In the genomic region with DNA sequence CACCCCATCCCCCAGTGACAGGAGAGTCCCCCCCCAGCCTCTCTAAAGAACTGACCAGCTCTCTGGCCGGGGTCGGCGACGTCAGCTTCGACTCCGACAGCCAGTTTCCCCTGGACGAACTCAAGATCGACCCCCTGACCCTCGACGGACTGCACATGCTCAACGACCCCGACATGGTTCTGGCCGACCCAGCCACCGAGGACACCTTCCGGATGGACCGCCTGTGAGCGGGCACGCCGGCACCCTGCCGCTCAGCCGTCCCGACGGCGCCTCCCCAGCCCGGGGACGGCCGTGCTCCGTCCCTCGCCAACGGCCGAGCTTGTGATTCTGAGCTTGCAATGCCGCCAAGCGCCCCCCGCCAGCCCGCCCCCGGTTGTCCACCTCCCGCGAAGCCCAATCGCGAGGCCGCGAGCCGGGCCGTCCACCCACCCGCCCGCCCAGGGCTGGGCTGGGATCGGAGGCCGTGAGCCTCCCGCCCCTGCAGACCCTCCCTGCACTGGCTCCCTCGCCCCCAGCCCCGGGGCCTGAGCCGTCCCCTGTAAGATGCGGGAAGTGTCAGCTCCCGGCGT, we compare ENCODE assay signal across 28 cellular contexts. TPM values are rescaled to one million over a fixed set of nuclear protein-coding genes. Genes with fewer than 3 reads are reported as not detected.
"Had no signal": no experiment of that assay in that cellular context is flagged by ENCODE, and none has a peak within 500 bp of the region (broad histone marks: within the 10 kb centered on the region; RNA-seq: fewer than 3 reads in every experiment).

No MANE protein-coding gene starts in this region.

- H3K9me3 Mint-ChIP-seq: brain; endodermal cell; stimulated activated memory B cell treated with anti-CD40 and anti-IgM and Interleukin-4, amounts not matched to agents 10 μg/mL and 1 μg/mL and 100 μg/mL, for 72 hours; stimulated activated naive CD8-positive, alpha-beta T cell treated with anti-CD3 and anti-CD28 coated beads, Interleukin-15, amount 100 ng/mL, for 72 hours; T-cell; T-helper 2 cell treated with Interferon-gamma antibody and Interleukin-4, amounts not matched to agents 5 μg/mL and 100 μg/mL, for 36 hours; type B pancreatic cell had no signal

- H3K4me1 ChIP-seq: foreskin keratinocyte, uterus had no signal

- H3K36me3 ChIP-seq: cardiac muscle cell, heart left ventricle, sigmoid colon, uterus had no signal

- H3K27me3 ChIP-seq: uterus had no signal

- FAIRE-seq: small intestine, TTC549 had no signal

- H3K9me3 ChIP-seq: heart left ventricle, sigmoid colon, uterus had no signal

- H3K27ac Mint-ChIP-seq: activated naive CD8-positive, alpha-beta T cell; brain; endodermal cell; stimulated activated memory B cell treated with anti-CD40 and anti-IgM and Interleukin-4, amounts not matched to agents 10 μg/mL and 1 μg/mL and 100 μg/mL, for 72 hours; T-cell; T-helper 2 cell treated with Interferon-gamma antibody and Interleukin-4, amounts not matched to agents 5 μg/mL and 100 μg/mL, for 36 hours; type B pancreatic cell had no signal

- H3K4me3 Mint-ChIP-seq: activated naive CD8-positive, alpha-beta T cell; brain; endodermal cell; stimulated activated memory B cell treated with anti-CD40 and anti-IgM and Interleukin-4, amounts not matched to agents 10 μg/mL and 1 μg/mL and 100 μg/mL, for 72 hours; T-cell; T-helper 2 cell treated with Interferon-gamma antibody and Interleukin-4, amounts not matched to agents 5 μg/mL and 100 μg/mL, for 36 hours had no signal

- H3K4me3 ChIP-seq: cardiac muscle cell, uterus had no signal

- H3K36me3 Mint-ChIP-seq: activated naive CD8-positive, alpha-beta T cell; brain; T-cell; type B pancreatic cell had no signal

- H3K27me3 Mint-ChIP-seq: activated naive CD8-positive, alpha-beta T cell; brain; stimulated activated memory B cell treated with anti-CD40 and anti-IgM and Interleukin-4, amounts not matched to agents 10 μg/mL and 1 μg/mL and 100 μg/mL, for 72 hours; stimulated activated naive CD8-positive, alpha-beta T cell treated with anti-CD3 and anti-CD28 coated beads, Interleukin-15, amount 100 ng/mL, for 72 hours; T-cell had no signal

- H3K27ac ChIP-seq: cardiac muscle cell, foreskin keratinocyte, heart left ventricle, sigmoid colon, uterus, VCaP had no signal

- ATAC-seq: esophagus mucosa; foreskin keratinocyte; stimulated activated memory B cell treated with anti-CD40 and anti-IgM and Interleukin-4, amounts not matched to agents 10 μg/mL and 1 μg/mL and 100 μg/mL, for 72 hours; T-cell had no signal

- H3K4me1 Mint-ChIP-seq: brain, endodermal cell, T-cell had no signal

- DNase-seq: activated CD4-positive, alpha-beta T cell treated with anti-CD3 and anti-CD28 coated beads for 4 hours; activated CD4-positive, alpha-beta T cell treated with anti-CD3 and anti-CD28 coated beads, Interleukin-2, amount 50 U/mL, for 4 hours; activated effector memory CD4-positive, alpha-beta T cell treated with Interleukin-2 at 50 U/mL for 16 hours; activated naive CD4-positive, alpha-beta T cell treated with Interleukin-2 at 50 U/mL for 16 hours; activated T-cell treated with anti-CD3 and anti-CD28 coated beads for 4 hours; anterior cingulate cortex; endodermal cell; foreskin keratinocyte; mammary epithelial cell; sigmoid colon; small intestine; stimulated activated CD4-positive, alpha-beta T cell treated with anti-CD3 and anti-CD28 coated beads, Interleukin-1b, Interleukin-23, amount 100 ng/mL, for 48 hours; stimulated activated CD4-positive, alpha-beta T cell treated with anti-CD3 and anti-CD28 coated beads, Interleukin-4, amount 100 ng/mL, for 4 hours; stimulated activated CD8-positive, alpha-beta memory T cell treated with anti-CD3 and anti-CD28 coated beads, Interleukin-4, amount 100 ng/mL, for 48 hours; stimulated activated naive CD8-positive, alpha-beta T cell treated with anti-CD3 and anti-CD28 coated beads, Interleukin-15, amount 100 ng/mL, for 72 hours; T-cell; uterus had no signal

RNA-seq across cellular contexts. Expression of a gene that starts 13.9 kb away (rescaled TPM):
- total RNA-seq: endodermal cell, foreskin keratinocyte, T-cell had no signal
- polyA plus RNA-seq: foreskin keratinocyte, mammary epithelial cell, neural cell had no signal
